In the genomic region with DNA sequence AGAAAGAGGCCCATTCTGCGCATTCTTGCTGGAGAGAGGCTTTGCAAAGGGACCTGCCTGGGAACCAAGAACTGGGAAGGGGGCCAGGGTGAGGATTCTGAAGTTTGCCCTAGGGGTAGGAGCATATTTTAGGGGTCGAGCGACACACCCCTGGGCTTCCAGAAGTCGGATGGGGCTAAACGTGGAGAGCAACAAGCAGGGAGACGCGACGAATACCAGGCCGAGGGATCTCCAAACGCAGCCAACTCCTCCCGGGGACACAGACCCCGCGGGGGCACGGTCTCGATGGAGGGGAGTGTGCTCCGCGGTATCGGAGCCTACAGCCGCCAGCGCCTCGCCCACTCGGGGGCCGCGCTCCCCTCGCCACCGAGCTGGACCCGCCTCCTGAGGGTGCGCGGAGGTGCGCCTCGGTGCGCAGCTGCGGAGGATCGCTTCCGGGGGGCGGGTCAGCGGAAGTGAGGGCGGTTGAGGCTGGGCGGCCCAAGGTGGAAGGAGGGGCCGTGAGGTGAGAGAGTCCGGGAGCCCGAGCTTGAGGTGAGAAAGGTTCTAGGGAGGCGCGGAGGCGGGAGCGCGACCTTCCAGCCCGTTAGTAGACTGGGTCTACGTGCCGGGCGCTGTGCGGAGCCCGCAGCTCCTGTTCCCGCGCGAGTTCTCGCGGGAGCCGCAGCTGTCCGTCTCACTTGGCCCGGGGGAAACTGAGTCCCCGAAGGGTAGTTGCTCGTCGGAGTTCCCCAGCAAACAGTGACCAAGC, we compare ENCODE assay signal across 8 cellular contexts. TPM values are rescaled to one million over a fixed set of nuclear protein-coding genes. Genes with fewer than 3 reads are reported as not detected.
DNase-seq lines count a peak whose midpoint lies in the region; ATAC-seq, FAIRE-seq and TF ChIP-seq lines count a peak whose summit lies in the region.

A gene (plus strand): TSS at position 459 of the 751 bp plus-strand sequence. CDS start 3,151 bp downstream, outside the sequence.

- TF ChIP-seq CTCF in pancreas (IDR thresholded peaks at IDR 0.05), result no peak
- TF ChIP-seq CTCF in tibial artery (IDR thresholded peaks at IDR 0.05), result no peak

- peak within 1 kb of the TSS; percentile 90 to 98 for H3K27ac Mint-ChIP-seq in activated naive CD4-positive, alpha-beta T cell treated with anti-CD3 and anti-CD28 coated beads, Interleukin-2, amount 50 U/mL, for 72 hours

- peaks cover 21 to 27% of the 10 kb centered on the region in 2 donors for H3K36me3 Mint-ChIP-seq in activated naive CD4-positive, alpha-beta T cell treated with anti-CD3 and anti-CD28 coated beads, Interleukin-2, amount 50 U/mL, for 72 hours

- H3K27me3 ChIP-seq in H7 (ENCODE audit: control insufficient read depth, insufficient read depth, low read length), result 0 out of 2 replicates have a peak, but pooled peaks cover 2% of the 10 kb centered on the region
- H3K27me3 ChIP-seq in MG63, result no peaks in the 10 kb centered on the region
- H3K27me3 ChIP-seq in pancreas, result no peaks in the 10 kb centered on the region
- H3K27me3 ChIP-seq in tibial artery, result no peaks in the 10 kb centered on the region

- H3K9me3 ChIP-seq in MG63 (no peaks in the 10 kb centered on the region), pancreas (no peaks in the 10 kb centered on the region), tibial artery (no peaks in the 10 kb centered on the region)

- H3K36me3 ChIP-seq in H7 (replicated peaks; ENCODE audit: control insufficient read depth, insufficient read depth, low read length) (no peaks in the 10 kb centered on the region), MG63 (peaks cover 9% of the 10 kb centered on the region; the same call in 1 of the 2 replicates), pancreas (peaks cover 0 to 5% (median 1%) of the 10 kb centered on the region in 3 donors), tibial artery (peaks cover 7 to 37% (median 25%) of the 10 kb centered on the region in 3 donors)

- WGBS in pancreas, 2 donors, result 1% methylated on average over 53 to 64 of the region's 64 CpGs

- DNase-seq in GM04503 (ENCODE audit: low read depth), result peak; percentile 29
- DNase-seq in H7, result peak; percentile 99
- peak; percentile 85 for DNase-seq in MG63
- DNase-seq in SKM-1 treated with dmso at 0.1 percent for 144 hours (lab: John Stamatoyannopoulos, UW; ENCODE audit: unreplicated experiment), result peak; percentile 67
- peak; percentile 92 to 94 for DNase-seq in activated naive CD4-positive, alpha-beta T cell treated with anti-CD3 and anti-CD28 coated beads, Interleukin-2, amount 50 U/mL, for 72 hours (ENCODE audit: low spot score in 2 of 2)
- DNase-seq in head of caudate nucleus, result peak; percentile 68 to 96 (median 91)
- DNase-seq in pancreas, result peak; percentile 91 to 95 (median 92)
- DNase-seq in tibial artery, result peak; percentile 81 to 92

- peaks cover 16 to 19% (median 18%) of the 10 kb centered on the region in 3 donors for H3K4me1 ChIP-seq in pancreas
- peaks cover 0 to 33% (median 27%) of the 10 kb centered on the region in 4 donors for H3K4me1 ChIP-seq in tibial artery

- no peaks in the 10 kb centered on the region for H3K9me3 Mint-ChIP-seq in activated naive CD4-positive, alpha-beta T cell treated with anti-CD3 and anti-CD28 coated beads, Interleukin-2, amount 50 U/mL, for 72 hours

- intact Hi-C loops in head of caudate nucleus (cut with DNase I), result loop anchor here (5.0 to 10.0 kb wide), 3 partner anchors 178 to 575 kb away; a partner anchor contains a TSS
- intact Hi-C loops in pancreas (cut with DNase I), result loop anchor here in 1 of 3 donors (10.0 kb wide), 1 partner anchor 415 kb away; no protein-coding TSS in a partner anchor
- intact Hi-C loops in tibial artery (cut with DNase I; ENCODE audit: low total_unique reads), result loop anchor here (5.0 kb wide), 3 partner anchors 48 to 417 kb away; a partner anchor contains a TSS

- FAIRE-seq in pancreas (lab: Jason Lieb, UNC), result no peak

- H3K27ac ChIP-seq in pancreas, result peak within 1 kb of the TSS; percentile 91 to 95 (median 92)
- peak within 1 kb of the TSS; percentile 83 to 92 for H3K27ac ChIP-seq in tibial artery

- peak; percentile 90 to 91 for ATAC-seq in activated naive CD4-positive, alpha-beta T cell treated with anti-CD3 and anti-CD28 coated beads, Interleukin-2, amount 50 U/mL, for 72 hours
- ATAC-seq in pancreas, result peak; percentile 86 to 94 (median 92)

- H3K4me3 ChIP-seq in H7 (ENCODE audit: insufficient read depth, low read depth, low read length) (peak within 1 kb of the TSS; percentile 97), MG63 (peak within 1 kb of the TSS; percentile 97), pancreas (peak within 1 kb of the TSS; percentile 74 to 97 (median 86)), tibial artery (peak within 1 kb of the TSS; percentile 77 to 93)

RNA-seq across cellular contexts. Expression of the gene that starts here (rescaled TPM):
- 36.8 and 38.8 TPM in 2 replicates for total RNA-seq in H7 (2014; rRNA removed; shearing (Covaris generic))
- total RNA-seq in MG63 (2014; rRNA removed; shearing (Covaris generic); ENCODE audit: low replicate concordance), result 18.2 and 24.3 TPM in 2 replicates
- total RNA-seq in activated naive CD4-positive, alpha-beta T cell treated with anti-CD3 and anti-CD28 coated beads, Interleukin-2, amount 50 U/mL, for 72 hours, result 10 to 100 TPM; 42.6 to 43.9 TPM
- total RNA-seq in pancreas, result 10 to 100 TPM; 24.0 to 36.0 (median 26.3) TPM
- 10 to 100 TPM; 38.9 to 59.6 TPM for polyA plus RNA-seq in pancreas

Comparison
In these comparisons a context has a peak if more than half of its experiments do, and no peak if none do; other contexts are left out.
1. Peak in every context shown above with its lines: DNase-seq, ATAC-seq, H3K4me3 ChIP-seq and H3K27ac ChIP-seq.
2. DNase-seq: peak in every context shown above with its lines; median percentile 99 in H7; 93 in activated naive CD4-positive, alpha-beta T cell treated with anti-CD3 and anti-CD28 coated beads, Interleukin-2, amount 50 U/mL, for 72 hours; 92 in pancreas; 91 in head of caudate nucleus; 86 in tibial artery; 85 in MG63; 67 in SKM-1 treated with dmso at 0.1 percent for 144 hours; 29 in GM04503.